ENCODE assay signal across 34 cellular contexts in the genomic region with DNA sequence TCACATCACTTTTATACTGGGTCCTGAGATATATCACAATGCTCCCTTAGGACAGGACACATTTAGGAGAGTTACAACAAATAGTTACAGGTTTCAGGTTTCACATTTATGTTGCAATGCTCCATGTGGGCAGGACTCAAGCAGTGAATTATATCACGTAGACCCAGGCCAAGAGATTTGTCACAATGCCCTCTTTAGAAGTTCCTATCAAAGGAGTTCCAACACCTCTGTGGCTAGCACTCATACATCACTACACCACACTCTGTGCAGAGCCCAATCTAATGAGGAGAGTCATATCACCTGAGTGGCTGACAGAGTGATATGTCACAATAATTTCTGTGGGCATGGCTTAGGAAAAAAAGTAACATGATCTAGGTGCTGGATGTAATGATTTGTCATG.
"Had no signal": no experiment of that assay in that cellular context is flagged by ENCODE, and none has a peak within 500 bp of the region (broad histone marks: within the 10 kb centered on the region; RNA-seq: fewer than 3 reads in every experiment).

No MANE protein-coding gene starts in this region.

- H3K27me3 ChIP-seq: ascending aorta, cardiac muscle cell had no signal

- H3K4me1 ChIP-seq: ascending aorta had no signal

- H3K36me3 Mint-ChIP-seq: activated CD4-positive, alpha-beta memory T cell treated with anti-CD3 and anti-CD28 coated beads for 36 hours; activated naive CD4-positive, alpha-beta T cell treated with anti-CD3 and anti-CD28 coated beads, Interleukin-2, amount 10 ng/mL, durations not matched to agents 7 days and 5 days; activated naive CD4-positive, alpha-beta T cell treated with anti-CD3 and anti-CD28 coated beads, Interleukin-2, amount 50 U/mL, for 24 hours; activated naive CD8-positive, alpha-beta T cell; activated naive CD8-positive, alpha-beta T cell treated with anti-CD3 and anti-CD28 coated beads, Interleukin-2, amount 10 ng/mL, durations not matched to agents 7 days and 5 days; brain; T-cell had no signal

- H3K4me3 ChIP-seq: ascending aorta, cardiac muscle cell had no signal

- ATAC-seq: activated CD8-positive, alpha-beta T cell treated with anti-CD3 and anti-CD28 coated beads for 36 hours; activated naive CD8-positive, alpha-beta T cell treated with anti-CD3 and anti-CD28 coated beads, Interleukin-2, amount 50 U/mL, for 24 hours; activated T-cell treated with anti-CD3 and anti-CD28 coated beads, Interleukin-2, amount 50 U/mL, for 72 hours; T-cell; T-helper 17 cell had no signal

- H3K27ac ChIP-seq: ascending aorta, cardiac muscle cell, VCaP had no signal

- H3K27me3 Mint-ChIP-seq: activated B cell treated with CpG ODN at 0.5 μM for 24 hours; activated CD4-positive, alpha-beta memory T cell treated with anti-CD3 and anti-CD28 coated beads for 36 hours; activated CD4-positive, alpha-beta T cell treated with anti-CD3 and anti-CD28 coated beads, Interleukin-2, amount 10 ng/mL, durations not matched to agents 24 days and 14 days; activated CD8-positive, alpha-beta T cell treated with anti-CD3 and anti-CD28 coated beads for 36 hours; activated naive CD4-positive, alpha-beta T cell treated with anti-CD3 and anti-CD28 coated beads, Interleukin-2, amount 10 ng/mL, durations not matched to agents 7 days and 5 days; activated naive CD4-positive, alpha-beta T cell treated with anti-CD3 and anti-CD28 coated beads, Interleukin-2, amount 50 U/mL, for 24 hours; activated naive CD8-positive, alpha-beta T cell treated with anti-CD3 and anti-CD28 coated beads, Interleukin-2, amount 10 ng/mL, durations not matched to agents 7 days and 5 days; activated naive CD8-positive, alpha-beta T cell treated with anti-CD3 and anti-CD28 coated beads, Interleukin-2, amount 50 U/mL, for 24 hours; brain; central memory CD8-positive, alpha-beta T cell; T-cell; T-helper 17 cell had no signal

- H3K9me3 Mint-ChIP-seq: activated CD4-positive, alpha-beta T cell treated with anti-CD3 and anti-CD28 coated beads, Interleukin-2, amount 10 ng/mL, durations not matched to agents 24 days and 14 days; activated CD8-positive, alpha-beta T cell treated with anti-CD3 and anti-CD28 coated beads for 36 hours; activated naive CD4-positive, alpha-beta T cell treated with anti-CD3 and anti-CD28 coated beads, Interleukin-2, amount 10 ng/mL, durations not matched to agents 7 days and 5 days; activated naive CD4-positive, alpha-beta T cell treated with anti-CD3 and anti-CD28 coated beads, Interleukin-2, amount 50 U/mL, for 24 hours; activated naive CD8-positive, alpha-beta T cell treated with anti-CD3 and anti-CD28 coated beads, Interleukin-2, amount 10 ng/mL, durations not matched to agents 7 days and 5 days; activated T-cell treated with anti-CD3 and anti-CD28 coated beads, Interleukin-2, amount 50 U/mL, for 4 hours; activated T-cell treated with anti-CD3 and anti-CD28 coated beads, Interleukin-2, amount 50 U/mL, for 72 hours; activated T-helper 1 cell treated with anti-CD3 and anti-CD28 coated beads, Interleukin-12 subunit alpha, Interleukin-12 subunit beta, Interleukin-2, Interleukin-4 antibody, amounts not matched to agents 30 ng/mL and 10 ng/mL and 1 ng/mL, durations not matched to agents 14 hours and 24 hours and 36 hours; activated T-helper 2 cell treated with anti-CD3 and anti-CD28 coated beads, Interferon-gamma antibody, Interleukin-2, Interleukin-4, amounts not matched to agents 10 μg/mL and 5 μg/mL and 100 μg/mL, durations not matched to agents 14 hours and 24 hours and 36 hours; central memory CD8-positive, alpha-beta T cell; T-cell had no signal

- H3K27ac Mint-ChIP-seq: activated B cell treated with CpG ODN at 0.5 μM for 24 hours; activated CD4-positive, alpha-beta memory T cell treated with anti-CD3 and anti-CD28 coated beads for 36 hours; activated CD4-positive, alpha-beta T cell treated with anti-CD3 and anti-CD28 coated beads, Interleukin-2, amount 10 ng/mL, durations not matched to agents 24 days and 14 days; activated CD8-positive, alpha-beta T cell treated with anti-CD3 and anti-CD28 coated beads for 36 hours; activated naive CD4-positive, alpha-beta T cell treated with anti-CD3 and anti-CD28 coated beads, Interleukin-2, amount 10 ng/mL, durations not matched to agents 7 days and 5 days; activated naive CD4-positive, alpha-beta T cell treated with anti-CD3 and anti-CD28 coated beads, Interleukin-2, amount 50 U/mL, for 24 hours; activated naive CD8-positive, alpha-beta T cell; activated naive CD8-positive, alpha-beta T cell treated with anti-CD3 and anti-CD28 coated beads, Interleukin-2, amount 10 ng/mL, durations not matched to agents 7 days and 5 days; activated naive CD8-positive, alpha-beta T cell treated with anti-CD3 and anti-CD28 coated beads, Interleukin-2, amount 50 U/mL, for 24 hours; activated T-cell treated with anti-CD3 and anti-CD28 coated beads, Interleukin-2, amount 50 U/mL, for 72 hours; activated T-helper 1 cell treated with anti-CD3 and anti-CD28 coated beads, Interleukin-12 subunit alpha, Interleukin-12 subunit beta, Interleukin-2, Interleukin-4 antibody, amounts not matched to agents 30 ng/mL and 10 ng/mL and 1 ng/mL, durations not matched to agents 14 hours and 24 hours and 36 hours; activated T-helper 2 cell treated with anti-CD3 and anti-CD28 coated beads, Interferon-gamma antibody, Interleukin-2, Interleukin-4, amounts not matched to agents 10 μg/mL and 5 μg/mL and 100 μg/mL, durations not matched to agents 14 hours and 24 hours and 36 hours; brain; T-cell; T-helper 17 cell had no signal

- H3K4me3 Mint-ChIP-seq: activated B cell treated with CpG ODN at 0.5 μM for 24 hours; activated CD4-positive, alpha-beta memory T cell treated with anti-CD3 and anti-CD28 coated beads for 36 hours; activated CD4-positive, alpha-beta T cell treated with anti-CD3 and anti-CD28 coated beads, Interleukin-2, amount 10 ng/mL, durations not matched to agents 24 days and 14 days; activated CD8-positive, alpha-beta T cell treated with anti-CD3 and anti-CD28 coated beads for 36 hours; activated naive CD4-positive, alpha-beta T cell treated with anti-CD3 and anti-CD28 coated beads, Interleukin-2, amount 10 ng/mL, durations not matched to agents 7 days and 5 days; activated naive CD4-positive, alpha-beta T cell treated with anti-CD3 and anti-CD28 coated beads, Interleukin-2, amount 50 U/mL, for 24 hours; activated naive CD8-positive, alpha-beta T cell; activated naive CD8-positive, alpha-beta T cell treated with anti-CD3 and anti-CD28 coated beads, Interleukin-2, amount 10 ng/mL, durations not matched to agents 7 days and 5 days; activated naive CD8-positive, alpha-beta T cell treated with anti-CD3 and anti-CD28 coated beads, Interleukin-2, amount 50 U/mL, for 24 hours; activated T-cell treated with anti-CD3 and anti-CD28 coated beads, Interleukin-2, amount 50 U/mL, for 4 hours; activated T-cell treated with anti-CD3 and anti-CD28 coated beads, Interleukin-2, amount 50 U/mL, for 72 hours; activated T-helper 1 cell treated with anti-CD3 and anti-CD28 coated beads, Interleukin-12 subunit alpha, Interleukin-12 subunit beta, Interleukin-2, Interleukin-4 antibody, amounts not matched to agents 30 ng/mL and 10 ng/mL and 1 ng/mL, durations not matched to agents 14 hours and 24 hours and 36 hours; brain; central memory CD8-positive, alpha-beta T cell; T-cell; T-helper 17 cell had no signal

- H3K36me3 ChIP-seq: ascending aorta, cardiac muscle cell had no signal

- DNase-seq: activated B cell treated with CpG ODN at 0.5 μM for 24 hours; activated CD4-positive, alpha-beta memory T cell treated with anti-CD3 and anti-CD28 coated beads for 36 hours; activated CD4-positive, alpha-beta T cell treated with anti-CD3 and anti-CD28 coated beads for 4 hours; activated CD4-positive, alpha-beta T cell treated with anti-CD3 and anti-CD28 coated beads, Interleukin-2, amount 10 ng/mL, durations not matched to agents 24 days and 14 days; activated CD4-positive, alpha-beta T cell treated with anti-CD3 and anti-CD28 coated beads, Interleukin-2, amount 50 U/mL, for 1 hour; activated CD4-positive, alpha-beta T cell treated with anti-CD3 and anti-CD28 coated beads, Interleukin-2, amount 50 U/mL, for 4 hours; activated CD4-positive, CD25-positive, alpha-beta regulatory T cell treated with anti-CD3 and anti-CD28 coated beads, Interleukin-2, amount 50 U/mL, for 72 hours; activated CD8-positive, alpha-beta memory T cell treated with anti-CD3 and anti-CD28 coated beads, Interleukin-2, amount 50 U/mL, for 4 hours; activated CD8-positive, alpha-beta T cell treated with anti-CD3 and anti-CD28 coated beads for 36 hours; activated effector memory CD4-positive, alpha-beta T cell treated with Interleukin-2 at 50 U/mL for 16 hours; activated gamma-delta T cell; activated naive CD4-positive, alpha-beta T cell treated with anti-CD3 and anti-CD28 coated beads, Interleukin-2, amount 10 ng/mL, durations not matched to agents 7 days and 5 days; activated naive CD4-positive, alpha-beta T cell treated with Interleukin-2 at 50 U/mL for 16 hours; activated naive CD8-positive, alpha-beta T cell treated with anti-CD3 and anti-CD28 coated beads, Interleukin-2, amount 10 ng/mL, durations not matched to agents 7 days and 5 days; activated naive CD8-positive, alpha-beta T cell treated with anti-CD3 and anti-CD28 coated beads, Interleukin-2, amount 50 U/mL, for 24 hours; activated T-cell treated with anti-CD3 and anti-CD28 coated beads for 4 hours; activated T-cell treated with anti-CD3 and anti-CD28 coated beads, Interleukin-2, amount 50 U/mL, for 1 hour; activated T-cell treated with anti-CD3 and anti-CD28 coated beads, Interleukin-2, amount 50 U/mL, for 4 hours; activated T-cell treated with anti-CD3 and anti-CD28 coated beads, Interleukin-2, amount 50 U/mL, for 72 hours; amygdala; anterior cingulate cortex; caudate nucleus; cerebellar nuclear complex; T-cell; T-helper 17 cell had no signal

- H3K9me3 ChIP-seq: ascending aorta had no signal

- H3K4me1 Mint-ChIP-seq: activated B cell treated with CpG ODN at 0.5 μM for 24 hours; activated CD4-positive, alpha-beta T cell treated with anti-CD3 and anti-CD28 coated beads, Interleukin-2, amount 10 ng/mL, durations not matched to agents 24 days and 14 days; activated naive CD4-positive, alpha-beta T cell treated with anti-CD3 and anti-CD28 coated beads, Interleukin-2, amount 10 ng/mL, durations not matched to agents 7 days and 5 days; activated naive CD4-positive, alpha-beta T cell treated with anti-CD3 and anti-CD28 coated beads, Interleukin-2, amount 50 U/mL, for 24 hours; activated naive CD8-positive, alpha-beta T cell treated with anti-CD3 and anti-CD28 coated beads, Interleukin-2, amount 10 ng/mL, durations not matched to agents 7 days and 5 days; brain; central memory CD8-positive, alpha-beta T cell; T-cell; T-helper 17 cell had no signal
